8 cellular contexts compared by ENCODE assay signal in genomic region chr17:67246648-67247415, GRCh38. TPM values are rescaled to one million over a fixed set of nuclear protein-coding genes. Genes with fewer than 3 reads are reported as not detected.
DNase-seq lines count a peak whose midpoint lies in the region; ATAC-seq and TF ChIP-seq lines count a peak whose summit lies in the region.

No MANE protein-coding gene starts in this region.

- peak overlapping the region; percentile 83 for H3K4me3 Mint-ChIP-seq in MCF 10A (ENCODE audit: unreplicated experiment)

- H3K36me3 Mint-ChIP-seq in MCF 10A (ENCODE audit: insufficient read depth, unreplicated experiment): peaks cover 14% of the 10 kb centered on the region

- H3K4me1 Mint-ChIP-seq in MCF 10A (ENCODE audit: insufficient read depth, unreplicated experiment): peaks cover 26% of the 10 kb centered on the region

- H3K36me3 ChIP-seq in cardiac muscle cell (no peaks in the 10 kb centered on the region), RWPE2 (ENCODE audit: low read depth) (peaks cover 17% of the 10 kb centered on the region), thyroid gland (no peaks in the 10 kb centered on the region)

- H3K27ac Mint-ChIP-seq in MCF 10A (ENCODE audit: low read depth, unreplicated experiment): peak overlapping the region; percentile 91

- TF ChIP-seq CTCF in cardiac muscle cell (IDR thresholded peaks at IDR 0.05; ENCODE audit: low read depth, low read length): no peak
- no peak for TF ChIP-seq CTCF in RWPE2 (IDR thresholded peaks at IDR 0.05; ENCODE audit: poor library complexity, severe bottlenecking)
- TF ChIP-seq CTCF in MCF 10A (IDR thresholded peaks at IDR 0.05; ENCODE audit: unreplicated experiment): no peak
- TF ChIP-seq CTCF in lower leg skin (IDR thresholded peaks at IDR 0.05): no peak
- TF ChIP-seq CTCF in thyroid gland (IDR thresholded peaks at IDR 0.05): no peak

- POLR2A ChIA-PET in MCF 10A (lab: Yijun Ruan, JAX): interaction anchor here (0.6 to 2.4 kb wide), 4 partner anchors 15 to 118 kb away, joined by 4 to 21 read pairs (median 16); partner anchors contain the start of gene PSMD12

- H3K9me3 ChIP-seq in cardiac muscle cell (ENCODE audit: low read depth) (no peaks in the 10 kb centered on the region), right cardiac atrium (ENCODE audit: control insufficient read depth, low read length) (no peaks in the 10 kb centered on the region), RWPE2 (ENCODE audit: severe bottlenecking) (no peaks in the 10 kb centered on the region), thyroid gland (no peaks in the 10 kb centered on the region)

- no peak for ATAC-seq in right cardiac atrium
- peak; percentile 50 for ATAC-seq in HG02884 (IDR thresholded peaks at IDR 0.05; ENCODE audit: unreplicated experiment)
- peak; percentile 87 for ATAC-seq in RWPE2 (ENCODE audit: low read depth)

- CTCF ChIA-PET in MCF 10A (lab: Yijun Ruan, JAX): interaction anchor here (0.6 kb wide), 1 partner anchor 36 kb away, joined by 3 read pairs; no protein-coding TSS in a partner anchor

- H3K4me1 ChIP-seq in cardiac muscle cell (ENCODE audit: low read depth): peaks cover 20% of the 10 kb centered on the region
- no peaks in the 10 kb centered on the region for H3K4me1 ChIP-seq in right cardiac atrium (ENCODE audit: control insufficient read depth, insufficient read depth, low read length)
- H3K4me1 ChIP-seq in RWPE2 (ENCODE audit: insufficient read depth, poor library complexity, severe bottlenecking): peaks cover 22% of the 10 kb centered on the region
- H3K4me1 ChIP-seq in thyroid gland: peaks cover 6 to 24% of the 10 kb centered on the region in 2 donors

- TF ChIP-seq POLR2A in lower leg skin (IDR thresholded peaks at IDR 0.05) (no peak), thyroid gland (IDR thresholded peaks at IDR 0.05) (peak in 1 of 2 donors; percentile 52)

- no peaks in the 10 kb centered on the region for H3K9me3 Mint-ChIP-seq in MCF 10A (ENCODE audit: unreplicated experiment)

- intact Hi-C loops in right cardiac atrium (cut with DNase I) (no loop called here), MCF 10A (cut with micrococcal nuclease) (loop anchor here (2.0 to 10.0 kb wide), 2 partner anchors 46 to 118 kb away; partner anchors contain the start of gene PSMD12), lower leg skin (cut with DNase I; ENCODE audit: low total_unique reads) (no loop called here), thyroid gland (cut with DNase I) (no loop called here)

- no TSS peak for BruUV-seq in MCF 10A (replicated peaks; lab: Mats Ljungman, UMichigan)

- no peaks in the 10 kb centered on the region for H3K27me3 ChIP-seq in cardiac muscle cell
- H3K27me3 ChIP-seq in right cardiac atrium (ENCODE audit: control insufficient read depth, insufficient read depth): no peaks in the 10 kb centered on the region
- H3K27me3 ChIP-seq in RWPE2 (ENCODE audit: insufficient read depth, poor library complexity, severe bottlenecking): no peaks in the 10 kb centered on the region
- H3K27me3 ChIP-seq in thyroid gland: no peaks in the 10 kb centered on the region

- H3K4me3 ChIP-seq in cardiac muscle cell (peak overlapping the region; percentile 96), right cardiac atrium (ENCODE audit: low read length) (no peak overlapping the region), RWPE2 (ENCODE audit: severe bottlenecking) (peak overlapping the region; percentile 95), lower leg skin (ENCODE audit: low read depth, poor library complexity, severe bottlenecking) (no peak overlapping the region), thyroid gland (replicated peaks in 1 of 3) (peak overlapping the region in 2 of 3 donors; percentile 93 to 97)

- DNase-seq in cardiac muscle cell (ENCODE audit: low read depth in 1 of 2, low spot score in 1 of 2) (no peak), right cardiac atrium (no peak), RWPE2 (ENCODE audit: low spot score) (peak; percentile 97), MCF 10A (ENCODE audit: unreplicated experiment) (peak; percentile 98), lower leg skin (ENCODE audit: low spot score in 2 of 2) (peak; percentile 58 to 87), thyroid gland (peak; percentile 82 to 87), cerebellum (ENCODE audit: low spot score) (no peak)

- H3K27me3 Mint-ChIP-seq in MCF 10A (ENCODE audit: insufficient read depth, unreplicated experiment): no peaks in the 10 kb centered on the region

- H3K27ac ChIP-seq in cardiac muscle cell (no peak overlapping the region), right cardiac atrium (ENCODE audit: low read length) (no peak overlapping the region), RWPE2 (ENCODE audit: poor library complexity, severe bottlenecking) (peak overlapping the region; percentile 99), thyroid gland (peak overlapping the region in 2 of 3 donors; percentile 89 to 91)

- 68% methylated on average over 17 of the region's 17 CpGs for WGBS in right cardiac atrium
- 51 to 56% methylated on average over 17 of the region's 17 CpGs for WGBS in lower leg skin, 2 donors
- WGBS in thyroid gland, 2 donors: 51 to 65% methylated on average over 11 to 17 of the region's 17 CpGs

RNA-seq across cellular contexts. Expression of gene HELZ, which starts 1.8 kb away (rescaled TPM):
- 22.7 and 31.7 TPM in 2 replicates for total RNA-seq in cardiac muscle cell
- 27.6 and 38.6 TPM in 2 replicates for polyA plus RNA-seq in cardiac muscle cell
- total RNA-seq in right cardiac atrium: 10 to 100 TPM; 32.2 to 43.9 (median 37.9) TPM
- polyA plus RNA-seq in right cardiac atrium: 5.6 TPM
- total RNA-seq in MCF 10A (2022): 56.7 and 71.7 TPM in 2 replicates
- total RNA-seq in lower leg skin: 10 to 100 TPM; 24.4 to 42.4 (median 26.3) TPM
- total RNA-seq in thyroid gland: 100 to 1,000 TPM in 1 of 4 donors, 10 to 100 TPM in 3; 63.4 to 134 (median 88.2) TPM
- 81.6 TPM for total RNA-seq in cerebellum

Comparison
In these comparisons a context has a peak if more than half of its experiments do, and no peak if none do; other contexts are left out.
1. H3K4me3 ChIP-seq: peak in cardiac muscle cell (single experiment), RWPE2 (single experiment) and thyroid gland (2 of 3); none in right cardiac atrium (single experiment) and lower leg skin (single experiment).
2. DNase-seq: peak in RWPE2 (single experiment), MCF 10A (single experiment), lower leg skin (2 of 2) and thyroid gland (2 of 2); none in cardiac muscle cell (0 of 2), right cardiac atrium (0 of 3) and cerebellum (single experiment).
3. H3K27ac ChIP-seq: peak in RWPE2 (single experiment) and thyroid gland (2 of 3); none in cardiac muscle cell (single experiment) and right cardiac atrium (single experiment).
4. ATAC-seq: peak in HG02884 (single experiment) and RWPE2 (single experiment); none in right cardiac atrium (0 of 2).